22 cellular contexts compared by ENCODE assay signal in the genomic region with DNA sequence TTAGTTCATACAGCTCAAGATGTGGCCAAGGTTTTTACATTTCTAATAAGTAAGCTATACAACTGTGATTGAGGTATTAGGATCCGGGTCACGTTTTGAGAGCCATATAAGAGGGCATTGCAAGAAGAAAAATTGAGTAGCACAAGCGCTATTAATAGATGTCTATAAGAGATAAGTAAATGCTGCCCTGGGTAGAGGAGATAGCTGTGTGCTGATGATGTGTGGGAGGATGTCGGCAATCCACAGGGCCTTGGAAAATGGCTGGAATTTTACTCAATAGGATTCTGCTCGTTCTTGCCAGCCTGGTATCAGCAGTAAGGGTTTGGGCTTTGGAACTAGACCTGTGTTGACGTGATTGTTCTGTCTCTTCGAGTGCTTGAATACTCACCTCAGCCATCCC. TPM values are rescaled to one million over a fixed set of nuclear protein-coding genes. Genes with fewer than 3 reads are reported as not detected.
A peak's percentile ranks its signal among the peaks of the same experiment; 100 is the strongest.
DNase-seq lines count a peak whose midpoint lies in the region; ATAC-seq and TF ChIP-seq lines count a peak whose summit lies in the region.
"Had no signal": no experiment of that assay in that cellular context is flagged by ENCODE, and none has a peak within 500 bp of the region (broad histone marks: within the 10 kb centered on the region; RNA-seq: fewer than 3 reads in every experiment).

No MANE protein-coding gene starts in this region.

- no peaks in the 10 kb centered on the region for H3K9me3 ChIP-seq in RWPE2 (ENCODE audit: severe bottlenecking)
- H3K9me3 ChIP-seq in neural progenitor cell (ENCODE audit: low read depth): no peaks in the 10 kb centered on the region
- H3K9me3 ChIP-seq: BE2C, left lung, mucosa of descending colon had no signal

- H3K27ac ChIP-seq in RWPE2 (ENCODE audit: poor library complexity, severe bottlenecking) (peak overlapping the region; percentile 74), neural progenitor cell (no peak overlapping the region), substantia nigra (ENCODE audit: low read depth, low read length, poor library complexity, severe bottlenecking) (no peak overlapping the region)

- H3K9ac ChIP-seq in neural progenitor cell: no peak overlapping the region

- no peak overlapping the region for H3K4me3 Mint-ChIP-seq in activated CD4-positive, alpha-beta T cell treated with anti-CD3 and anti-CD28 coated beads, Interleukin-2, amount 10 ng/mL, durations not matched to agents 7 days and 5 days
- no peak overlapping the region for H3K4me3 Mint-ChIP-seq in activated CD4-positive, alpha-beta T cell treated with anti-CD3 and anti-CD28 coated beads for 36 hours
- H3K4me3 Mint-ChIP-seq in natural killer cell treated with Interleukin-12 subunit alpha and Interleukin-12 subunit beta and Interleukin-15 and Interleukin-18, amount 100 ng/mL, for 72 hours: peak overlapping the region; percentile 41
- no peak overlapping the region for H3K4me3 Mint-ChIP-seq in neural progenitor cell
- H3K4me3 Mint-ChIP-seq: stimulated activated naive CD8-positive, alpha-beta T cell treated with anti-CD3 and anti-CD28 coated beads, Interleukin-15, amount 100 ng/mL, for 72 hours had no signal

- intact Hi-C loops in activated CD4-positive, alpha-beta T cell treated with anti-CD3 and anti-CD28 coated beads for 36 hours (cut with DNase I, micrococcal nuclease): no loop called here

- no peaks in the 10 kb centered on the region for H3K79me2 ChIP-seq in neural progenitor cell (ENCODE audit: low read depth)

- H3K4me1 Mint-ChIP-seq in activated CD4-positive, alpha-beta T cell treated with anti-CD3 and anti-CD28 coated beads, Interleukin-2, amount 10 ng/mL, durations not matched to agents 7 days and 5 days: peaks cover 40% of the 10 kb centered on the region
- peaks cover 6% of the 10 kb centered on the region for H3K4me1 Mint-ChIP-seq in activated CD4-positive, alpha-beta T cell treated with anti-CD3 and anti-CD28 coated beads for 36 hours
- peaks cover 68 to 74% of the 10 kb centered on the region in 2 donors for H3K4me1 Mint-ChIP-seq in natural killer cell treated with Interleukin-12 subunit alpha and Interleukin-12 subunit beta and Interleukin-15 and Interleukin-18, amount 100 ng/mL, for 72 hours (ENCODE audit: low read depth in 2 of 2)
- no peaks in the 10 kb centered on the region for H3K4me1 Mint-ChIP-seq in neural progenitor cell

- H2AFZ ChIP-seq in neural progenitor cell (replicated peaks): no peak overlapping the region

- H3K27me3 Mint-ChIP-seq in activated CD4-positive, alpha-beta T cell treated with anti-CD3 and anti-CD28 coated beads, Interleukin-2, amount 10 ng/mL, durations not matched to agents 7 days and 5 days: no peaks in the 10 kb centered on the region
- no peaks in the 10 kb centered on the region for H3K27me3 Mint-ChIP-seq in activated CD4-positive, alpha-beta T cell treated with anti-CD3 and anti-CD28 coated beads for 36 hours
- peaks cover 0 to 19% of the 10 kb centered on the region in 2 donors for H3K27me3 Mint-ChIP-seq in natural killer cell treated with Interleukin-12 subunit alpha and Interleukin-12 subunit beta and Interleukin-15 and Interleukin-18, amount 100 ng/mL, for 72 hours
- peaks cover 6% of the 10 kb centered on the region for H3K27me3 Mint-ChIP-seq in neural progenitor cell (ENCODE audit: insufficient read depth, low read depth)
- H3K27me3 Mint-ChIP-seq: stimulated activated naive CD8-positive, alpha-beta T cell treated with anti-CD3 and anti-CD28 coated beads, Interleukin-15, amount 100 ng/mL, for 72 hours had no signal

- H3K36me3 ChIP-seq in RWPE2 (ENCODE audit: low read depth) (peaks cover 98% of the 10 kb centered on the region), neural progenitor cell (no peaks in the 10 kb centered on the region)

- peak overlapping the region; percentile 43 for H3K27ac Mint-ChIP-seq in activated CD4-positive, alpha-beta T cell treated with anti-CD3 and anti-CD28 coated beads, Interleukin-2, amount 10 ng/mL, durations not matched to agents 7 days and 5 days
- H3K27ac Mint-ChIP-seq in activated CD4-positive, alpha-beta T cell treated with anti-CD3 and anti-CD28 coated beads for 36 hours: no peak overlapping the region
- peak overlapping the region; percentile 8 to 57 for H3K27ac Mint-ChIP-seq in natural killer cell treated with Interleukin-12 subunit alpha and Interleukin-12 subunit beta and Interleukin-15 and Interleukin-18, amount 100 ng/mL, for 72 hours
- no peak overlapping the region for H3K27ac Mint-ChIP-seq in neural progenitor cell

- no peaks in the 10 kb centered on the region for H3K9me3 Mint-ChIP-seq in activated CD4-positive, alpha-beta T cell treated with anti-CD3 and anti-CD28 coated beads, Interleukin-2, amount 10 ng/mL, durations not matched to agents 7 days and 5 days
- no peaks in the 10 kb centered on the region for H3K9me3 Mint-ChIP-seq in activated CD4-positive, alpha-beta T cell treated with anti-CD3 and anti-CD28 coated beads for 36 hours (ENCODE audit: low read depth)
- H3K9me3 Mint-ChIP-seq in natural killer cell treated with Interleukin-12 subunit alpha and Interleukin-12 subunit beta and Interleukin-15 and Interleukin-18, amount 100 ng/mL, for 72 hours: no peaks in the 10 kb centered on the region
- no peaks in the 10 kb centered on the region for H3K9me3 Mint-ChIP-seq in neural progenitor cell
- H3K9me3 Mint-ChIP-seq: activated naive CD4-positive, alpha-beta T cell treated with anti-CD3 and anti-CD28 coated beads, Interleukin-2, amount 50 U/mL, for 72 hours; stimulated activated naive CD8-positive, alpha-beta T cell treated with anti-CD3 and anti-CD28 coated beads, Interleukin-15, amount 100 ng/mL, for 72 hours had no signal

- no peak for ATAC-seq in activated CD4-positive, alpha-beta T cell treated with anti-CD3 and anti-CD28 coated beads for 36 hours
- ATAC-seq in RWPE2 (ENCODE audit: low read depth): no peak
- no peak for ATAC-seq in natural killer cell treated with Interleukin-12 subunit alpha and Interleukin-12 subunit beta and Interleukin-15 and Interleukin-18, amount 100 ng/mL, for 72 hours
- ATAC-seq in HG03196 (IDR thresholded peaks at IDR 0.05; ENCODE audit: unreplicated experiment): no peak
- ATAC-seq: activated naive CD4-positive, alpha-beta T cell treated with anti-CD3 and anti-CD28 coated beads, Interleukin-2, amount 50 U/mL, for 72 hours; stimulated activated naive CD8-positive, alpha-beta T cell treated with anti-CD3 and anti-CD28 coated beads, Interleukin-15, amount 100 ng/mL, for 72 hours had no signal

- H3K4me3 ChIP-seq in RWPE2 (ENCODE audit: severe bottlenecking): no peak overlapping the region
- H3K4me3 ChIP-seq in fibroblast of villous mesenchyme (ENCODE audit: low read depth, low read length): no peak overlapping the region
- H3K4me3 ChIP-seq in neural progenitor cell: no peak overlapping the region
- H3K4me3 ChIP-seq: left lung, mucosa of descending colon had no signal

- H3K36me3 Mint-ChIP-seq in activated CD4-positive, alpha-beta T cell treated with anti-CD3 and anti-CD28 coated beads, Interleukin-2, amount 10 ng/mL, durations not matched to agents 7 days and 5 days (ENCODE audit: low read depth): peaks cover 70% of the 10 kb centered on the region
- peaks cover 50% of the 10 kb centered on the region for H3K36me3 Mint-ChIP-seq in activated CD4-positive, alpha-beta T cell treated with anti-CD3 and anti-CD28 coated beads for 36 hours (ENCODE audit: low read depth)
- H3K36me3 Mint-ChIP-seq in natural killer cell treated with Interleukin-12 subunit alpha and Interleukin-12 subunit beta and Interleukin-15 and Interleukin-18, amount 100 ng/mL, for 72 hours: peaks cover 64% of the 10 kb centered on the region
- peaks cover 40% of the 10 kb centered on the region for H3K36me3 Mint-ChIP-seq in neural progenitor cell

- H3K27me3 ChIP-seq in RWPE2 (ENCODE audit: insufficient read depth, poor library complexity, severe bottlenecking) (no peaks in the 10 kb centered on the region), neural progenitor cell (no peaks in the 10 kb centered on the region)
- H3K27me3 ChIP-seq: BE2C, left lung had no signal

- DNase-seq in activated CD4-positive, alpha-beta T cell treated with anti-CD3 and anti-CD28 coated beads, Interleukin-2, amount 10 ng/mL, durations not matched to agents 7 days and 5 days: no peak
- DNase-seq in activated CD4-positive, alpha-beta T cell treated with anti-CD3 and anti-CD28 coated beads for 36 hours: no peak
- DNase-seq in RWPE2 (ENCODE audit: low spot score): no peak
- DNase-seq in fibroblast of villous mesenchyme (ENCODE audit: low read depth): peak; percentile 43
- no peak for DNase-seq in natural killer cell treated with Interleukin-12 subunit alpha and Interleukin-12 subunit beta and Interleukin-15 and Interleukin-18, amount 100 ng/mL, for 72 hours (ENCODE audit: low spot score)
- no peak for DNase-seq in neural progenitor cell (ENCODE audit: low spot score)
- no peak for DNase-seq in substantia nigra (lab: John Stamatoyannopoulos, UW)
- DNase-seq: 8988T; activated CD4-positive, CD25-positive, alpha-beta regulatory T cell; activated CD8-positive, alpha-beta memory T cell treated with anti-CD3 and anti-CD28 coated beads for 24 hours; BE2C; COR-L47; DND-41; head of caudate nucleus; left lung; NCI-H1436 treated with DMSO at 0.1 percent for 48 hours; NCI-H524; stimulated activated naive CD8-positive, alpha-beta T cell treated with anti-CD3 and anti-CD28 coated beads, Interleukin-15, amount 100 ng/mL, for 72 hours; trophoblast cell had no signal

- H3F3A ChIP-seq in neural progenitor cell (ENCODE audit: low read depth): no peaks in the 10 kb centered on the region

- H3K4me2 ChIP-seq in neural progenitor cell: no peak overlapping the region

- POLR2A ChIA-PET in activated CD4-positive, alpha-beta T cell treated with anti-CD3 and anti-CD28 coated beads, Interleukin-2, amount 10 ng/mL, durations not matched to agents 7 days and 5 days (lab: Charles Lee): no interaction called here
- POLR2A ChIA-PET in activated CD4-positive, alpha-beta T cell treated with anti-CD3 and anti-CD28 coated beads for 36 hours (lab: Charles Lee): no interaction called here

- TF ChIP-seq CTCF in RWPE2 (IDR thresholded peaks at IDR 0.05; ENCODE audit: poor library complexity, severe bottlenecking) (no peak), fibroblast of villous mesenchyme (IDR thresholded peaks at IDR 0.05; ENCODE audit: insufficient read depth, low read depth, low read length) (no peak), neural progenitor cell (IDR thresholded peaks at IDR 0.05) (no peak)

- H4K20me1 ChIP-seq in neural progenitor cell (ENCODE audit: low read depth): no peaks in the 10 kb centered on the region

- CTCF ChIA-PET in activated CD4-positive, alpha-beta T cell treated with anti-CD3 and anti-CD28 coated beads, Interleukin-2, amount 10 ng/mL, durations not matched to agents 7 days and 5 days (lab: Charles Lee): interaction anchor here (1.3 to 1.9 kb wide), 4 partner anchors 14 to 20 kb away, joined by 3 to 8 read pairs (median 4); no protein-coding TSS in a partner anchor
- CTCF ChIA-PET in activated CD4-positive, alpha-beta T cell treated with anti-CD3 and anti-CD28 coated beads for 36 hours (lab: Charles Lee): interaction anchor here (0.7 to 1.0 kb wide), 2 partner anchors 14 to 34 kb away, joined by 3 to 4 read pairs; no protein-coding TSS in a partner anchor

- H3K4me1 ChIP-seq in RWPE2 (ENCODE audit: insufficient read depth, poor library complexity, severe bottlenecking): peaks cover 16% of the 10 kb centered on the region
- H3K4me1 ChIP-seq in neural progenitor cell: no peaks in the 10 kb centered on the region
- H3K4me1 ChIP-seq: BE2C had no signal

RNA-seq across cellular contexts. Expression of gene CSF1R, which starts 41.6 kb away (rescaled TPM):
- total RNA-seq in activated CD4-positive, alpha-beta T cell treated with anti-CD3 and anti-CD28 coated beads, Interleukin-2, amount 10 ng/mL, durations not matched to agents 7 days and 5 days: under 1 TPM; 0.08 to 0.15 TPM
- total RNA-seq in activated CD4-positive, alpha-beta T cell treated with anti-CD3 and anti-CD28 coated beads for 36 hours: under 1 TPM; 0.41 to 0.76 TPM
- total RNA-seq in fibroblast of villous mesenchyme (under 0.01 TPM in 2 replicates), neural progenitor cell (ENCODE audit: low replicate concordance) (not detected in 2 replicates)
- 1 to 10 TPM in 1 of 2 donors, not detected in 1; 1.4 TPM for total RNA-seq in natural killer cell treated with Interleukin-12 subunit alpha and Interleukin-12 subunit beta and Interleukin-15 and Interleukin-18, amount 100 ng/mL, for 72 hours

RNA-seq across cellular contexts. Expression of gene HMGXB3, which starts 44.2 kb away (rescaled TPM):
- total RNA-seq in activated CD4-positive, alpha-beta T cell treated with anti-CD3 and anti-CD28 coated beads, Interleukin-2, amount 10 ng/mL, durations not matched to agents 7 days and 5 days: 10 to 100 TPM; 29.4 to 31.7 TPM
- total RNA-seq in activated CD4-positive, alpha-beta T cell treated with anti-CD3 and anti-CD28 coated beads for 36 hours: 10 to 100 TPM; 27.2 to 30.5 TPM
- total RNA-seq in fibroblast of villous mesenchyme: 45.3 and 49.6 TPM in 2 replicates
- total RNA-seq in natural killer cell treated with Interleukin-12 subunit alpha and Interleukin-12 subunit beta and Interleukin-15 and Interleukin-18, amount 100 ng/mL, for 72 hours: 10 to 100 TPM; 47.5 to 76.7 TPM
- 23.1 and 31.3 TPM in 2 replicates for total RNA-seq in neural progenitor cell (ENCODE audit: low replicate concordance)

RNA-seq across cellular contexts. Expression of gene TIGD6, which starts 44.3 kb away (rescaled TPM):
- 1 to 10 TPM; 2.1 to 2.2 TPM for total RNA-seq in activated CD4-positive, alpha-beta T cell treated with anti-CD3 and anti-CD28 coated beads, Interleukin-2, amount 10 ng/mL, durations not matched to agents 7 days and 5 days
- total RNA-seq in activated CD4-positive, alpha-beta T cell treated with anti-CD3 and anti-CD28 coated beads for 36 hours: 1 to 10 TPM; 2.5 to 2.6 TPM
- total RNA-seq in fibroblast of villous mesenchyme (4.7 and 6.1 TPM in 2 replicates), neural progenitor cell (ENCODE audit: low replicate concordance) (4.1 and 4.7 TPM in 2 replicates)
- total RNA-seq in natural killer cell treated with Interleukin-12 subunit alpha and Interleukin-12 subunit beta and Interleukin-15 and Interleukin-18, amount 100 ng/mL, for 72 hours: 1 to 10 TPM; 2.4 to 2.7 TPM

Comparison
In these comparisons a context has a peak if more than half of its experiments do, and no peak if none do; other contexts are left out.
1. H3K27ac Mint-ChIP-seq: peak in activated CD4-positive, alpha-beta T cell treated with anti-CD3 and anti-CD28 coated beads, Interleukin-2, amount 10 ng/mL, durations not matched to agents 7 days and 5 days (single experiment) and natural killer cell treated with Interleukin-12 subunit alpha and Interleukin-12 subunit beta and Interleukin-15 and Interleukin-18, amount 100 ng/mL, for 72 hours (2 of 2); none in activated CD4-positive, alpha-beta T cell treated with anti-CD3 and anti-CD28 coated beads for 36 hours (single experiment) and neural progenitor cell (single experiment).